Comparison of ENCODE assay signal across 8 cellular contexts in genomic region chr2:65367517-65367916, GRCh38.
DNase-seq lines count a peak whose midpoint lies in the region; ATAC-seq and TF ChIP-seq lines count a peak whose summit lies in the region.

No MANE protein-coding gene starts in this region.

- peaks cover 42% of the 10 kb centered on the region; the same call in 1 of the 2 replicates for H4K20me1 ChIP-seq in IMR-90 (ENCODE audit: insufficient read depth, low read length)

- H3K27ac ChIP-seq in IMR-90 (ENCODE audit: insufficient read depth, low read length) (no peak overlapping the region), right lobe of liver (peak overlapping the region in 1 of 3 donors; percentile 7), esophagus muscularis mucosa (replicated peaks in 1 of 4) (peak overlapping the region in 1 of 4 donors; percentile 4)

- H3K4me1 ChIP-seq in BE2C (peaks cover 10% of the 10 kb centered on the region), IMR-90 (ENCODE audit: control insufficient read depth, insufficient read depth, low read length) (peaks cover 19% of the 10 kb centered on the region), right lobe of liver (peaks cover 0 to 52% (median 18%) of the 10 kb centered on the region in 4 donors), esophagus muscularis mucosa (peaks cover 9 to 48% (median 38%) of the 10 kb centered on the region in 4 donors)

- peak overlapping the region in 1 of 2 experiments; percentile 4; a peak in 1 of 4 replicates for H4K8ac ChIP-seq in IMR-90 (ENCODE audit: low read depth in 2 of 2, low read length in 2 of 2)

- H3K4me3 ChIP-seq in BE2C (ENCODE audit: low read depth, low read length) (no peak overlapping the region), IMR-90 (ENCODE audit: insufficient read depth, low read depth, low read length) (no peak overlapping the region), astrocyte of the spinal cord (ENCODE audit: low read depth, low read length) (no peak overlapping the region), right lobe of liver (no peak overlapping the region), esophagus muscularis mucosa (no peak overlapping the region)

- no peak overlapping the region for H2AK5ac ChIP-seq in IMR-90 (ENCODE audit: low read depth, low read length)

- H2AFZ ChIP-seq in IMR-90 (replicated peaks; ENCODE audit: low read length, poor library complexity) = no peak overlapping the region

- H2BK120ac ChIP-seq in IMR-90 (ENCODE audit: low read depth, low read length) = 0 out of 2 replicates have a peak overlapping the region, but pooled peaks have one; percentile 5

- peaks cover 25 to 75% of the 10 kb centered on the region in 2 experiments for H3K79me1 ChIP-seq in IMR-90 (ENCODE audit: low read depth in 1 of 2, low read length in 2 of 2)

- H3K27me3 ChIP-seq in BE2C (no peaks in the 10 kb centered on the region), IMR-90 (ENCODE audit: control insufficient read depth, insufficient read depth, low read length) (no peaks in the 10 kb centered on the region), right lobe of liver (no peaks in the 10 kb centered on the region), esophagus muscularis mucosa (no peaks in the 10 kb centered on the region)

- TF ChIP-seq CTCF in BE2C (IDR thresholded peaks at IDR 0.05; ENCODE audit: low read depth, low read length) = no peak
- TF ChIP-seq CTCF in IMR-90 (conservative IDR thresholded peaks at IDR 0.05; ENCODE audit: low read depth, low read length) = no peak
- TF ChIP-seq CTCF in astrocyte of the spinal cord (IDR thresholded peaks at IDR 0.05; ENCODE audit: low read depth, low read length) = no peak
- no peak for TF ChIP-seq CTCF in right lobe of liver (IDR thresholded peaks at IDR 0.05)
- no peak for TF ChIP-seq CTCF in esophagus muscularis mucosa (IDR thresholded peaks at IDR 0.05)

- H2AK9ac ChIP-seq in IMR-90 (replicated peaks; ENCODE audit: low read depth, low read length, poor library complexity) = no peak overlapping the region

- dilution Hi-C loops in IMR-90 (cut with HindIII; ENCODE audit: low sequenced_read_pairs, unreplicated experiment) = no loop called here

- no peak overlapping the region for H2BK20ac ChIP-seq in IMR-90 (ENCODE audit: low read depth, low read length)

- no peak overlapping the region for H2BK15ac ChIP-seq in IMR-90 (ENCODE audit: low read depth, low read length)

- CTCF ChIA-PET in IMR-90 (lab: Yijun Ruan, JAX) = interaction anchor here (1.0 to 1.6 kb wide), 3 partner anchors 10 to 185 kb away, joined by 3 to 4 read pairs (median 4); no protein-coding TSS in a partner anchor

- H3K56ac ChIP-seq in IMR-90 (ENCODE audit: extremely low read depth, insufficient read depth, low read length) = no peak overlapping the region

- TF ChIP-seq RAD21 in IMR-90 (IDR thresholded peaks at IDR 0.05; ENCODE audit: low read length) = peak; percentile 37

- no peak overlapping the region for H4K5ac ChIP-seq in IMR-90 (ENCODE audit: low read depth, low read length)

- no TSS peak for BruUV-seq in IMR-90 (replicated peaks; lab: Mats Ljungman, UMichigan)

- WGBS in IMR-90 (ENCODE audit: extremely low coverage in 2 of 2, insufficient read length in 1 of 2), 2 experiments = no CpG with 5 or more reads among the region's 4 CpGs
- 14% methylated on average over 4 of the region's 4 CpGs for WGBS in right lobe of liver (ENCODE audit: insufficient coverage, low coverage, low lambda C conversion rate, missing lambda C conversion rate)
- 27% methylated on average over 4 of the region's 4 CpGs for WGBS in esophagus muscularis mucosa

- H3K4ac ChIP-seq in IMR-90 (ENCODE audit: low read depth, low read length) = peak overlapping the region; percentile 2; the same call in 1 of the 2 replicates

- H3K14ac ChIP-seq in IMR-90 (replicated peaks; ENCODE audit: low read depth, low read length) = 0 out of 2 replicates have a peak overlapping the region, but pooled peaks have one; percentile 8

- POLR2A ChIA-PET in IMR-90 (lab: Charles Lee; ENCODE audit: unreplicated experiment) = interaction anchor here (0.7 kb wide), 1 partner anchor 312 kb away, joined by 4 read pairs; no protein-coding TSS in a partner anchor

- no peak overlapping the region for H3K9ac ChIP-seq in IMR-90 (ENCODE audit: low read depth, low read length)

- peak; percentile 31 for DNase-seq in BE2C
- peak; percentile 98 for DNase-seq in IMR-90
- DNase-seq in astrocyte of the spinal cord (ENCODE audit: low read depth, low spot score) = peak; percentile 96
- DNase-seq in right lobe of liver = no peak
- DNase-seq in retina = no peak
- no peak for DNase-seq in esophagus muscularis mucosa (ENCODE audit: extremely low spot score)

- peak; percentile 75 for ATAC-seq in IMR-90 (ENCODE audit: low read depth)
- peak; percentile 13 to 39 (median 22) for ATAC-seq in right lobe of liver
- no peak for ATAC-seq in GM19463 (IDR thresholded peaks at IDR 0.05; ENCODE audit: unreplicated experiment)
- ATAC-seq in HG02938 (IDR thresholded peaks at IDR 0.05; ENCODE audit: unreplicated experiment) = no peak

- intact Hi-C loops in IMR-90 (cut with micrococcal nuclease) = loop anchor here (1.0 to 5.0 kb wide), 4 partner anchors 30 to 85 kb away; partner anchors contain the start of gene SPRED2
- intact Hi-C loops in right lobe of liver (cut with DNase I) = no loop called here
- intact Hi-C loops in esophagus muscularis mucosa (cut with DNase I) = no loop called here

- no peaks in the 10 kb centered on the region for H3K9me3 ChIP-seq in BE2C
- H3K9me3 ChIP-seq in IMR-90 (ENCODE audit: control insufficient read depth, insufficient read depth, low read length) = no peaks in the 10 kb centered on the region
- H3K9me3 ChIP-seq in right lobe of liver = no peaks in the 10 kb centered on the region
- H3K9me3 ChIP-seq in esophagus muscularis mucosa = no peaks in the 10 kb centered on the region

- H3K4me2 ChIP-seq in IMR-90 (ENCODE audit: low read depth, low read length) = no peak overlapping the region

- H3K36me3 ChIP-seq in BE2C = no peaks in the 10 kb centered on the region
- H3K36me3 ChIP-seq in IMR-90 (ENCODE audit: control insufficient read depth, insufficient read depth, low read length) = no peaks in the 10 kb centered on the region
- no peaks in the 10 kb centered on the region for H3K36me3 ChIP-seq in right lobe of liver
- H3K36me3 ChIP-seq in esophagus muscularis mucosa = no peaks in the 10 kb centered on the region

- H3K9me1 ChIP-seq in IMR-90 (ENCODE audit: insufficient read depth, low read length) = peaks cover 9% of the 10 kb centered on the region; the same call in 1 of the 2 replicates

- TF ChIP-seq POLR2A in IMR-90 (IDR thresholded peaks at IDR 0.05; ENCODE audit: low read depth, low read length) (no peak), right lobe of liver (IDR thresholded peaks at IDR 0.05) (no peak), esophagus muscularis mucosa (IDR thresholded peaks at IDR 0.05; ENCODE audit: low read depth) (no peak)

- peak overlapping the region; percentile 47 for H2BK5ac ChIP-seq in IMR-90 (ENCODE audit: low read depth, low read length, poor library complexity, severe bottlenecking)

- no peak for TF ChIP-seq EP300 in esophagus muscularis mucosa (IDR thresholded peaks at IDR 0.05)

- in situ Hi-C loops in IMR-90 (cut with MboI; ENCODE audit: low sequenced_read_pairs) = no loop called here
- in situ Hi-C loops in astrocyte of the spinal cord (cut with HindIII; ENCODE audit: low sequenced_read_pairs) = no loop called here

- no peak overlapping the region for H3K18ac ChIP-seq in IMR-90 (ENCODE audit: low read depth, low read length)

- no peak overlapping the region for H3K23ac ChIP-seq in IMR-90 (ENCODE audit: low read depth, low read length)

- no peak overlapping the region; the same call in 1 of the 2 replicates for H4K91ac ChIP-seq in IMR-90 (ENCODE audit: insufficient read depth, low read depth, low read length)

TF ChIP-seq in IMR-90, 13 proteins besides CTCF, POLR2A, EP300 and RAD21:
- TF ChIP-seq RCOR1 (IDR thresholded peaks at IDR 0.05; ENCODE audit: insufficient replicate concordance, low read length) (no peak), MAZ (IDR thresholded peaks at IDR 0.05; ENCODE audit: borderline replicate concordance, low read depth, low read length) (0 out of 2 replicates have a peak, but pooled peaks have one; percentile 14), USF2 (IDR thresholded peaks at IDR 0.05; ENCODE audit: low read depth, low read length) (no peak), NFE2L2 (IDR thresholded peaks at IDR 0.05; ENCODE audit: low read depth, low read length) (no peak), MAFK (IDR thresholded peaks at IDR 0.05; ENCODE audit: low read depth, low read length) (no peak), BHLHE40 (IDR thresholded peaks at IDR 0.05; ENCODE audit: low read depth, low read length) (peak; percentile 49), SMC3 (IDR thresholded peaks at IDR 0.05; ENCODE audit: low read depth, low read length) (0 out of 2 replicates have a peak, but pooled peaks have one; percentile 18), CEBPB (IDR thresholded peaks at IDR 0.05; ENCODE audit: low read depth, low read length) (peak; percentile 97), CHD1 (IDR thresholded peaks at IDR 0.05; ENCODE audit: low read depth, low read length) (no peak), RFX5 (IDR thresholded peaks at IDR 0.05; ENCODE audit: low read depth, low read length) (no peak), MXI1 (IDR thresholded peaks at IDR 0.05; ENCODE audit: borderline replicate concordance, low read depth, low read length) (no peak), FOS (IDR thresholded peaks at IDR 0.05; ENCODE audit: low read depth, low read length) (0 out of 2 replicates have a peak, but pooled peaks have one; percentile 23)
- TF ChIP-seq, protein P1, sequence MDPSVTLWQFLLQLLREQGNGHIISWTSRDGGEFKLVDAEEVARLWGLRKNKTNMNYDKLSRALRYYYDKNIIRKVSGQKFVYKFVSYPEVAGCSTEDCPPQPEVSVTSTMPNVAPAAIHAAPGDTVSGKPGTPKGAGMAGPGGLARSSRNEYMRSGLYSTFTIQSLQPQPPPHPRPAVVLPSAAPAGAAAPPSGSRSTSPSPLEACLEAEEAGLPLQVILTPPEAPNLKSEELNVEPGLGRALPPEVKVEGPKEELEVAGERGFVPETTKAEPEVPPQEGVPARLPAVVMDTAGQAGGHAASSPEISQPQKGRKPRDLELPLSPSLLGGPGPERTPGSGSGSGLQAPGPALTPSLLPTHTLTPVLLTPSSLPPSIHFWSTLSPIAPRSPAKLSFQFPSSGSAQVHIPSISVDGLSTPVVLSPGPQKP (IDR thresholded peaks at IDR 0.05; ENCODE audit: borderline replicate concordance, low read depth, low read length) = no peak
TF ChIP-seq in IMR-90: peak in this region for 5.

Comparison
In these comparisons a context has a peak if more than half of its experiments do, and no peak if none do; other contexts are left out.
1. DNase-seq: peak in BE2C (single experiment), IMR-90 (single experiment) and astrocyte of the spinal cord (single experiment); none in right lobe of liver (0 of 3), retina (single experiment) and esophagus muscularis mucosa (single experiment).
2. ATAC-seq: peak in IMR-90 (single experiment) and right lobe of liver (4 of 4); none in GM19463 (single experiment) and HG02938 (single experiment).